Comparison of ENCODE assay signal across 2 cellular contexts in the genomic region with DNA sequence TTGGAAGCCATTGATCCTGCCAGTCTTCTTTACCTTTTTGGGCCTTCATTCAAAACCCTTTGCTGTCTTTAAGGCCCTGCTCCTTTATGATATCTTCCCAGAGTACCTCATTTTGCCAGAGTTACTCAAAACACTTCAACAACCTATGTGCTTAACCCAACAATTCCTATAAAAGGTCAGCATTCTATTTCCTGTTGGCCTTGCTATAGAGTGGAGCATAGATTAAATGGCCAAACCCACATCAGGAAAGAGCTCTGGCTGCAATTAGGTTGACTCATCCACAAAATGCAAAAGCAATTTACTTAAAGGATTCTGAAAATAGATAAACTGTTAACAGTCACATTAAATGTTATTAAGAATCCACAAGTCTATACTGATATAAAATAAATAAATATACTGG.
TF ChIP-seq lines count a peak whose summit lies in the region.

No MANE protein-coding gene starts in this region.

TF ChIP-seq in HCT116, 20 proteins besides CTCF, POLR2A, EP300 and RAD21:
- TF ChIP-seq, protein P1, sequence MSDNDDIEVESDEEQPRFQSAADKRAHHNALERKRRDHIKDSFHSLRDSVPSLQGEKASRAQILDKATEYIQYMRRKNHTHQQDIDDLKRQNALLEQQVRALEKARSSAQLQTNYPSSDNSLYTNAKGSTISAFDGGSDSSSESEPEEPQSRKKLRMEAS (IDR thresholded peaks at IDR 0.05): no peak
- TF ChIP-seq CEBPB (IDR thresholded peaks at IDR 0.05; ENCODE audit: low read depth) (no peak), YY1 (IDR thresholded peaks at IDR 0.05; ENCODE audit: extremely low read depth, insufficient replicate concordance, low read depth, low read length) (no peak), SP1 (IDR thresholded peaks at IDR 0.05; ENCODE audit: low read depth) (no peak), ELF1 (IDR thresholded peaks at IDR 0.05; ENCODE audit: borderline replicate concordance, low read depth) (no peak), POLR2AphosphoS5 (IDR thresholded peaks at IDR 0.05; ENCODE audit: low read depth, low read length) (no peak), EZH2phosphoT487 (IDR thresholded peaks at IDR 0.05; ENCODE audit: borderline replicate concordance) (no peak), SRF (IDR thresholded peaks at IDR 0.05; ENCODE audit: low read depth) (no peak), CBX3 (IDR thresholded peaks at IDR 0.05; ENCODE audit: low read depth) (no peak), EZH2 (IDR thresholded peaks at IDR 0.05) (no peak), TCF7L2 (IDR thresholded peaks at IDR 0.05; ENCODE audit: borderline replicate concordance, extremely low read depth, insufficient read depth, insufficient read length) (no peak)
- TF ChIP-seq, protein P2, sequence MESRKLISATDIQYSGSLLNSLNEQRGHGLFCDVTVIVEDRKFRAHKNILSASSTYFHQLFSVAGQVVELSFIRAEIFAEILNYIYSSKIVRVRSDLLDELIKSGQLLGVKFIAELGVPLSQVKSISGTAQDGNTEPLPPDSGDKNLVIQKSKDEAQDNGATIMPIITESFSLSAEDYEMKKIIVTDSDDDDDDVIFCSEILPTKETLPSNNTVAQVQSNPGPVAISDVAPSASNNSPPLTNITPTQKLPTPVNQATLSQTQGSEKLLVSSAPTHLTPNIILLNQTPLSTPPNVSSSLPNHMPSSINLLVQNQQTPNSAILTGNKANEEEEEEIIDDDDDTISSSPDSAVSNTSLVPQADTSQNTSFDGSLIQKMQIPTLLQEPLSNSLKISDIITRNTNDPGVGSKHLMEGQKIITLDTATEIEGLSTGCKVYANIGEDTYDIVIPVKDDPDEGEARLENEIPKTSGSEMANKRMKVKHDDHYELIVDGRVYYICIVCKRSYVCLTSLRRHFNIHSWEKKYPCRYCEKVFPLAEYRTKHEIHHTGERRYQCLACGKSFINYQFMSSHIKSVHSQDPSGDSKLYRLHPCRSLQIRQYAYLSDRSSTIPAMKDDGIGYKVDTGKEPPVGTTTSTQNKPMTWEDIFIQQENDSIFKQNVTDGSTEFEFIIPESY (IDR thresholded peaks at IDR 0.05; ENCODE audit: extremely low read depth, insufficient replicate concordance, low read length): no peak
- TF ChIP-seq, protein P3, sequence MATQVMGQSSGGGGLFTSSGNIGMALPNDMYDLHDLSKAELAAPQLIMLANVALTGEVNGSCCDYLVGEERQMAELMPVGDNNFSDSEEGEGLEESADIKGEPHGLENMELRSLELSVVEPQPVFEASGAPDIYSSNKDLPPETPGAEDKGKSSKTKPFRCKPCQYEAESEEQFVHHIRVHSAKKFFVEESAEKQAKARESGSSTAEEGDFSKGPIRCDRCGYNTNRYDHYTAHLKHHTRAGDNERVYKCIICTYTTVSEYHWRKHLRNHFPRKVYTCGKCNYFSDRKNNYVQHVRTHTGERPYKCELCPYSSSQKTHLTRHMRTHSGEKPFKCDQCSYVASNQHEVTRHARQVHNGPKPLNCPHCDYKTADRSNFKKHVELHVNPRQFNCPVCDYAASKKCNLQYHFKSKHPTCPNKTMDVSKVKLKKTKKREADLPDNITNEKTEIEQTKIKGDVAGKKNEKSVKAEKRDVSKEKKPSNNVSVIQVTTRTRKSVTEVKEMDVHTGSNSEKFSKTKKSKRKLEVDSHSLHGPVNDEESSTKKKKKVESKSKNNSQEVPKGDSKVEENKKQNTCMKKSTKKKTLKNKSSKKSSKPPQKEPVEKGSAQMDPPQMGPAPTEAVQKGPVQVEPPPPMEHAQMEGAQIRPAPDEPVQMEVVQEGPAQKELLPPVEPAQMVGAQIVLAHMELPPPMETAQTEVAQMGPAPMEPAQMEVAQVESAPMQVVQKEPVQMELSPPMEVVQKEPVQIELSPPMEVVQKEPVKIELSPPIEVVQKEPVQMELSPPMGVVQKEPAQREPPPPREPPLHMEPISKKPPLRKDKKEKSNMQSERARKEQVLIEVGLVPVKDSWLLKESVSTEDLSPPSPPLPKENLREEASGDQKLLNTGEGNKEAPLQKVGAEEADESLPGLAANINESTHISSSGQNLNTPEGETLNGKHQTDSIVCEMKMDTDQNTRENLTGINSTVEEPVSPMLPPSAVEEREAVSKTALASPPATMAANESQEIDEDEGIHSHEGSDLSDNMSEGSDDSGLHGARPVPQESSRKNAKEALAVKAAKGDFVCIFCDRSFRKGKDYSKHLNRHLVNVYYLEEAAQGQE (IDR thresholded peaks at IDR 0.05; ENCODE audit: low read depth): no peak
- TF ChIP-seq, protein P4, sequence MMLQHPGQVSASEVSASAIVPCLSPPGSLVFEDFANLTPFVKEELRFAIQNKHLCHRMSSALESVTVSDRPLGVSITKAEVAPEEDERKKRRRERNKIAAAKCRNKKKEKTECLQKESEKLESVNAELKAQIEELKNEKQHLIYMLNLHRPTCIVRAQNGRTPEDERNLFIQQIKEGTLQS (IDR thresholded peaks at IDR 0.05): no peak

TF ChIP-seq in H1, 55 proteins besides CTCF, POLR2A, EP300 and RAD21:
- TF ChIP-seq RBBP5 (IDR thresholded peaks at IDR 0.05; ENCODE audit: borderline replicate concordance, low read depth, low read length) (no peak), BCL11A (IDR thresholded peaks at IDR 0.05; ENCODE audit: low read depth in 2 of 2, low read length in 2 of 2) (no peak), GABPA (IDR thresholded peaks at IDR 0.05; ENCODE audit: borderline replicate concordance, insufficient read depth, low read length) (no peak), JUND (IDR thresholded peaks at IDR 0.05; ENCODE audit: low read length) (no peak), ZNF274 (IDR thresholded peaks at IDR 0.05; ENCODE audit: borderline replicate concordance, extremely low read depth, low read length) (no peak), TAF1 (IDR thresholded peaks at IDR 0.05; ENCODE audit: low read depth, low read length) (no peak), POLR2AphosphoS5 (IDR thresholded peaks at IDR 0.05; ENCODE audit: low read depth, low read length) (no peak), RNF2 (IDR thresholded peaks at IDR 0.05; ENCODE audit: borderline replicate concordance, low read depth, low read length, missing control alignments, poor library complexity, severe bottlenecking) (no peak)
